Comparison of ENCODE assay signal across 1 cellular context in genomic region chr14:100891051-100891450, GRCh38.
TF ChIP-seq lines count a peak whose summit lies in the region.

No MANE protein-coding gene starts in this region.

TF ChIP-seq in HepG2, 621 proteins besides CTCF, POLR2A, EP300 and RAD21 (continued from another document):
- TF ChIP-seq, protein P1, sequence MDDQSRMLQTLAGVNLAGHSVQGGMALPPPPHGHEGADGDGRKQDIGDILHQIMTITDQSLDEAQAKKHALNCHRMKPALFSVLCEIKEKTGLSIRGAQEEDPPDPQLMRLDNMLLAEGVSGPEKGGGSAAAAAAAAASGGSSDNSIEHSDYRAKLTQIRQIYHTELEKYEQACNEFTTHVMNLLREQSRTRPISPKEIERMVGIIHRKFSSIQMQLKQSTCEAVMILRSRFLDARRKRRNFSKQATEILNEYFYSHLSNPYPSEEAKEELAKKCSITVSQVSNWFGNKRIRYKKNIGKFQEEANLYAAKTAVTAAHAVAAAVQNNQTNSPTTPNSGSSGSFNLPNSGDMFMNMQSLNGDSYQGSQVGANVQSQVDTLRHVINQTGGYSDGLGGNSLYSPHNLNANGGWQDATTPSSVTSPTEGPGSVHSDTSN (CRISPR knock-in tag; IDR thresholded peaks at IDR 0.05; ENCODE audit: borderline replicate concordance), result no peak
- TF ChIP-seq ZNF17 (CRISPR knock-in tag; IDR thresholded peaks at IDR 0.05), result no peak
- TF ChIP-seq, protein P2, sequence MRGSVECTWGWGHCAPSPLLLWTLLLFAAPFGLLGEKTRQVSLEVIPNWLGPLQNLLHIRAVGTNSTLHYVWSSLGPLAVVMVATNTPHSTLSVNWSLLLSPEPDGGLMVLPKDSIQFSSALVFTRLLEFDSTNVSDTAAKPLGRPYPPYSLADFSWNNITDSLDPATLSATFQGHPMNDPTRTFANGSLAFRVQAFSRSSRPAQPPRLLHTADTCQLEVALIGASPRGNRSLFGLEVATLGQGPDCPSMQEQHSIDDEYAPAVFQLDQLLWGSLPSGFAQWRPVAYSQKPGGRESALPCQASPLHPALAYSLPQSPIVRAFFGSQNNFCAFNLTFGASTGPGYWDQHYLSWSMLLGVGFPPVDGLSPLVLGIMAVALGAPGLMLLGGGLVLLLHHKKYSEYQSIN (CRISPR knock-in tag; IDR thresholded peaks at IDR 0.05; ENCODE audit: borderline replicate concordance), result no peak
- TF ChIP-seq KDM1A (CRISPR knock-in tag; IDR thresholded peaks at IDR 0.05), result no peak
- TF ChIP-seq RORA (CRISPR knock-in tag; IDR thresholded peaks at IDR 0.05), result no peak
- TF ChIP-seq PTBP1 (IDR thresholded peaks at IDR 0.05; ENCODE audit: low read depth, low read length, poor library complexity, severe bottlenecking), result no peak
- TF ChIP-seq SCMH1 (CRISPR knock-in tag; IDR thresholded peaks at IDR 0.05; ENCODE audit: borderline replicate concordance), result no peak
